In genomic region chr1:149843302-149844041, GRCh38 we compare ENCODE assay signal across 8 cellular contexts. TPM values are rescaled to one million over a fixed set of nuclear protein-coding genes. Genes with fewer than 3 reads are reported as not detected.
DNase-seq lines count a peak whose midpoint lies in the region; ATAC-seq and TF ChIP-seq lines count a peak whose summit lies in the region.

No MANE protein-coding gene starts in this region.

- ATAC-seq in RWPE2 (ENCODE audit: low read depth): no peak
- no peak for ATAC-seq in HG02885 (IDR thresholded peaks at IDR 0.05; ENCODE audit: poor library complexity, unreplicated experiment)

- H2AFZ ChIP-seq in neuron (ENCODE audit: low read depth, low read length): no peak overlapping the region

- H3K9me3 ChIP-seq in RWPE2 (ENCODE audit: severe bottlenecking) (no peaks in the 10 kb centered on the region), neuron (ENCODE audit: low read length) (no peaks in the 10 kb centered on the region)

- H3K27me3 ChIP-seq in RWPE2 (ENCODE audit: insufficient read depth, poor library complexity, severe bottlenecking): no peaks in the 10 kb centered on the region
- H3K27me3 ChIP-seq in neuron (ENCODE audit: insufficient read depth, low read length): no peaks in the 10 kb centered on the region

- DNase-seq in RWPE2 (ENCODE audit: low spot score) (no peak), epithelial cell of esophagus (ENCODE audit: low read depth) (peak; percentile 15), germinal center (ENCODE audit: low spot score) (no peak), occipital lobe (lab: John Stamatoyannopoulos, UW) (no peak), DMS79 treated with DMSO at 0.1 percent for 48 hours (lab: John Stamatoyannopoulos, UW) (no peak)

- H3K36me3 ChIP-seq in RWPE2 (ENCODE audit: low read depth) (peaks cover 24% of the 10 kb centered on the region), neuron (ENCODE audit: insufficient read depth, low read length) (peaks cover 4% of the 10 kb centered on the region)

- H3K4me1 ChIP-seq in RWPE2 (ENCODE audit: insufficient read depth, poor library complexity, severe bottlenecking) (peaks cover 33% of the 10 kb centered on the region), neuron (ENCODE audit: insufficient read depth, low read length) (peaks cover 34% of the 10 kb centered on the region)

- H3K4me3 ChIP-seq in GM08714 (ENCODE audit: low read length) (peak overlapping the region; percentile 99), RWPE2 (ENCODE audit: severe bottlenecking) (peak overlapping the region; percentile 57), epithelial cell of esophagus (ENCODE audit: low read length) (peak overlapping the region; percentile 59), neuron (ENCODE audit: low read length) (peak overlapping the region; percentile 97)

- TF ChIP-seq CTCF in RWPE2 (IDR thresholded peaks at IDR 0.05; ENCODE audit: poor library complexity, severe bottlenecking): no peak
- TF ChIP-seq CTCF in epithelial cell of esophagus (IDR thresholded peaks at IDR 0.05; ENCODE audit: insufficient read depth, low read depth, low read length, missing control alignments): no peak

- peak overlapping the region; percentile 86 for H3K27ac ChIP-seq in RWPE2 (ENCODE audit: poor library complexity, severe bottlenecking)

RNA-seq across cellular contexts. Expression of gene BOLA1, which starts 55.9 kb away (rescaled TPM):
- 12.0 TPM for total RNA-seq in occipital lobe
